Comparison of ENCODE assay signal across 13 cellular contexts in genomic region chr1:200699871-200700270, GRCh38. TPM values are rescaled to one million over a fixed set of nuclear protein-coding genes. Genes with fewer than 3 reads are reported as not detected.
DNase-seq lines count a peak whose midpoint lies in the region; ATAC-seq lines count a peak whose summit lies in the region.
"Had no signal": no experiment of that assay in that cellular context is flagged by ENCODE, and none has a peak within 500 bp of the region (broad histone marks: within the 10 kb centered on the region; RNA-seq: fewer than 3 reads in every experiment).

No MANE protein-coding gene starts in this region.

- DNase-seq in AG08395 (ENCODE audit: low spot score), result peak; percentile 61
- DNase-seq in HPDE6-E6E7 (ENCODE audit: extremely low spot score), result peak; percentile 43
- peak; percentile 10 for DNase-seq in T1000 (lab: John Stamatoyannopoulos, UW)
- DNase-seq in iPS DF 19.7 (ENCODE audit: low read depth, low spot score), result peak; percentile 56
- no peak for DNase-seq in cardiac septum (ENCODE audit: low spot score)
- DNase-seq in NCI-H1930 (lab: John Stamatoyannopoulos, UW), result no peak
- DNase-seq: anterior cingulate cortex; CD4-positive, alpha-beta T cell; left lung; NCI-H510A had no signal

- intact Hi-C loops in cardiac septum (cut with DNase I), result no loop called here

- ATAC-seq in HG03571 (IDR thresholded peaks at IDR 0.05; ENCODE audit: unreplicated experiment) (no peak), GM21526 (IDR thresholded peaks at IDR 0.05; ENCODE audit: low FRiP score, unreplicated experiment) (no peak)
- ATAC-seq: GM12878, left lung had no signal

RNA-seq across cellular contexts. Expression of gene DDX59, which starts 30.2 kb away (rescaled TPM):
- total RNA-seq in cardiac septum, result 17.3 TPM

RNA-seq across cellular contexts. Expression of gene CAMSAP2, which starts 38.8 kb away (rescaled TPM):
- 37.9 TPM for total RNA-seq in cardiac septum

Comparison
In these comparisons a context has a peak if more than half of its experiments do, and no peak if none do; other contexts are left out.
1. DNase-seq: peak in AG08395 (single experiment), HPDE6-E6E7 (single experiment), T1000 (single experiment) and iPS DF 19.7 (single experiment); none in cardiac septum (single experiment) and NCI-H1930 (0 of 2).